Comparison of ENCODE assay signal across 29 cellular contexts in genomic region chr3:13174803-13175135, GRCh38.
"Had no signal": no experiment of that assay in that cellular context is flagged by ENCODE, and none has a peak within 500 bp of the region (broad histone marks: within the 10 kb centered on the region; RNA-seq: fewer than 3 reads in every experiment).

No MANE protein-coding gene starts in this region.

- H3K27me3 ChIP-seq: ascending aorta, breast epithelium, cardiac muscle cell, dorsolateral prefrontal cortex had no signal

- H3K4me3 Mint-ChIP-seq: activated CD4-positive, alpha-beta memory T cell treated with anti-CD3 and anti-CD28 coated beads, Interleukin-2, amount 10 ng/mL, durations not matched to agents 7 days and 5 days; activated CD4-positive, alpha-beta T cell treated with anti-CD3 and anti-CD28 coated beads, Interleukin-2, amount 10 ng/mL, durations not matched to agents 7 days and 5 days; activated naive CD8-positive, alpha-beta T cell; activated T-cell treated with anti-CD3 and anti-CD28 coated beads, Interleukin-2, amount 50 U/mL, for 24 hours; activated T-helper 17 cell treated with anti-CD3 and anti-CD28 coated beads, Interleukin-2, amount 50 U/mL, for 72 hours; brain; central memory CD8-positive, alpha-beta T cell; dendritic cell treated with granulocyte-macrophage colony-stimulating factor and Interleukin-4, amounts not matched to agents 40 ng/mL and 50 ng/mL, for 4 days; endodermal cell had no signal

- H3K36me3 ChIP-seq: ascending aorta, breast epithelium, cardiac muscle cell had no signal

- H3K27ac Mint-ChIP-seq: activated CD4-positive, alpha-beta memory T cell treated with anti-CD3 and anti-CD28 coated beads, Interleukin-2, amount 10 ng/mL, durations not matched to agents 7 days and 5 days; activated CD4-positive, alpha-beta T cell treated with anti-CD3 and anti-CD28 coated beads, Interleukin-2, amount 10 ng/mL, durations not matched to agents 7 days and 5 days; activated naive CD8-positive, alpha-beta T cell; activated T-cell treated with anti-CD3 and anti-CD28 coated beads, Interleukin-2, amount 50 U/mL, for 24 hours; activated T-helper 17 cell treated with anti-CD3 and anti-CD28 coated beads, Interleukin-2, amount 50 U/mL, for 72 hours; dendritic cell treated with granulocyte-macrophage colony-stimulating factor and Interleukin-4, amounts not matched to agents 40 ng/mL and 50 ng/mL, for 4 days; endodermal cell had no signal

- DNase-seq: activated CD4-positive, alpha-beta memory T cell treated with anti-CD3 and anti-CD28 coated beads, Interleukin-2, amount 10 ng/mL, durations not matched to agents 7 days and 5 days; activated CD4-positive, alpha-beta T cell treated with anti-CD3 and anti-CD28 coated beads for 4 hours; activated CD4-positive, alpha-beta T cell treated with anti-CD3 and anti-CD28 coated beads, Interleukin-2, amount 10 ng/mL, durations not matched to agents 7 days and 5 days; activated CD4-positive, alpha-beta T cell treated with anti-CD3 and anti-CD28 coated beads, Interleukin-2, amount 50 U/mL, for 4 hours; activated CD4-positive, CD25-positive, alpha-beta regulatory T cell; activated CD4-positive, CD25-positive, alpha-beta regulatory T cell treated with anti-CD3 and anti-CD28 coated beads, Interleukin-2, amount 50 U/mL, for 72 hours; activated CD8-positive, alpha-beta memory T cell treated with anti-CD3 and anti-CD28 coated beads, Interleukin-2, amount 50 U/mL, for 48 hours; activated effector memory CD4-positive, alpha-beta T cell treated with Interleukin-2 at 50 U/mL for 16 hours; activated gamma-delta T cell treated with Interleukin-2 at 50 U/mL for 16 hours; activated naive CD4-positive, alpha-beta T cell treated with anti-CD3 and anti-CD28 coated beads, Interleukin-2, amount 50 U/mL, for 16 hours; activated naive CD4-positive, alpha-beta T cell treated with Interleukin-2 at 50 U/mL for 16 hours; activated T-cell treated with anti-CD3 and anti-CD28 coated beads for 4 hours; activated T-cell treated with anti-CD3 and anti-CD28 coated beads, Interleukin-2, amount 50 U/mL, for 24 hours; dorsolateral prefrontal cortex; effector memory CD4-positive, alpha-beta T cell; endodermal cell; foreskin fibroblast; T-helper 1 cell; T-helper 2 cell had no signal

- H3K4me3 ChIP-seq: ascending aorta, breast epithelium, cardiac muscle cell, coronary artery, dorsolateral prefrontal cortex had no signal

- ATAC-seq: activated T-helper 17 cell treated with anti-CD3 and anti-CD28 coated beads, Interleukin-2, amount 50 U/mL, for 72 hours; esophagus mucosa had no signal

- H3K4me1 Mint-ChIP-seq: activated CD4-positive, alpha-beta memory T cell treated with anti-CD3 and anti-CD28 coated beads, Interleukin-2, amount 10 ng/mL, durations not matched to agents 7 days and 5 days; activated CD4-positive, alpha-beta T cell treated with anti-CD3 and anti-CD28 coated beads, Interleukin-2, amount 10 ng/mL, durations not matched to agents 7 days and 5 days; activated T-helper 17 cell treated with anti-CD3 and anti-CD28 coated beads, Interleukin-2, amount 50 U/mL, for 72 hours; brain; central memory CD8-positive, alpha-beta T cell; endodermal cell had no signal

- H3K4me1 ChIP-seq: ascending aorta, breast epithelium had no signal

- H3K27ac ChIP-seq: ascending aorta, breast epithelium, cardiac muscle cell, coronary artery, dorsolateral prefrontal cortex had no signal

- H3K27me3 Mint-ChIP-seq: activated CD4-positive, alpha-beta memory T cell treated with anti-CD3 and anti-CD28 coated beads, Interleukin-2, amount 10 ng/mL, durations not matched to agents 7 days and 5 days; activated CD4-positive, alpha-beta T cell treated with anti-CD3 and anti-CD28 coated beads, Interleukin-2, amount 10 ng/mL, durations not matched to agents 7 days and 5 days; activated naive CD8-positive, alpha-beta T cell; activated T-cell treated with anti-CD3 and anti-CD28 coated beads, Interleukin-2, amount 50 U/mL, for 24 hours; activated T-helper 17 cell treated with anti-CD3 and anti-CD28 coated beads, Interleukin-2, amount 50 U/mL, for 72 hours had no signal
